Comparison of ENCODE assay signal across 9 cellular contexts in the genomic region with DNA sequence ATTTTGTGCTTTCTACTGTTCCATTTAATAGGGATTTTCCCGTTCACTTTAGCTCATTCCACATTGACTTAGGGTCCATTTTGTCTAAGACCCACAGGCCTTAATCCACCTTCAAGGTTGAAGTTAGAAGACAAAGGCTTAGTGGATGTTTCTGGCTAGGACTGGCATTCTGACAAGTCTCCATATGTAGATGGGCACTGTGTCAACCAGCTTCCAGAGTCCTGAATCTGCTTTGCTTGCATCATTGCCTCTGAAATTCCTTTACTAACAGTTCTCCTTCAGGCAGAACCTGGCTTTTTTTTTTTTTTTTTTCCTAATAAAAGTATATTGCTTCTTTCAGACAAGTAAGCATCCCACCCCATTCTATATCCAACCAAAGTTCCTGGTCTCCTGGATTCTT.
A peak's percentile ranks its signal among the peaks of the same experiment; 100 is the strongest.
DNase-seq lines count a peak whose midpoint lies in the region; ATAC-seq and TF ChIP-seq lines count a peak whose summit lies in the region.
"Had no signal": no experiment of that assay in that cellular context is flagged by ENCODE, and none has a peak within 500 bp of the region (broad histone marks: within the 10 kb centered on the region; RNA-seq: fewer than 3 reads in every experiment).

No MANE protein-coding gene starts in this region.

- peak overlapping the region; percentile 41 for H3K4me3 Mint-ChIP-seq in activated CD4-positive, alpha-beta T cell treated with anti-CD3 and anti-CD28 coated beads, Interleukin-2, amount 10 ng/mL, durations not matched to agents 24 days and 14 days

- H3K27ac Mint-ChIP-seq in activated CD4-positive, alpha-beta T cell treated with anti-CD3 and anti-CD28 coated beads, Interleukin-2, amount 10 ng/mL, durations not matched to agents 24 days and 14 days, result peak overlapping the region; percentile 78

- intact Hi-C loops in activated CD4-positive, alpha-beta T cell treated with anti-CD3 and anti-CD28 coated beads, Interleukin-2, amount 10 ng/mL, durations not matched to agents 24 days and 14 days (cut with micrococcal nuclease), result loop anchor here (2.0 to 5.0 kb wide), 4 partner anchors 27 to 63 kb away; no protein-coding TSS in a partner anchor
- intact Hi-C loops in stomach (cut with DNase I; ENCODE audit: low total_unique reads), result loop anchor here (10.0 kb wide), 1 partner anchor 93 kb away; no protein-coding TSS in a partner anchor

- no peak for DNase-seq in activated CD4-positive, alpha-beta T cell treated with anti-CD3 and anti-CD28 coated beads, Interleukin-2, amount 10 ng/mL, durations not matched to agents 24 days and 14 days
- no peak for DNase-seq in activated CD4-positive, alpha-beta T cell treated with anti-CD3 and anti-CD28 coated beads, Interleukin-2, amount 50 U/mL, for 4 hours
- DNase-seq in RPMI7951 (ENCODE audit: low read depth) (peak; percentile 64), fibroblast of mammary gland (ENCODE audit: low read depth) (peak; percentile 84), stomach (no peak)
- no peak for DNase-seq in stimulated activated CD8-positive, alpha-beta memory T cell treated with anti-CD3 and anti-CD28 coated beads, Interleukin-4, amount 100 ng/mL, for 48 hours

- no peak for TF ChIP-seq EP300 in stomach (IDR thresholded peaks at IDR 0.05)

- H3K27me3 Mint-ChIP-seq in activated CD4-positive, alpha-beta T cell treated with anti-CD3 and anti-CD28 coated beads, Interleukin-2, amount 10 ng/mL, durations not matched to agents 24 days and 14 days, result no peaks in the 10 kb centered on the region

- TF ChIP-seq POLR2A in stomach (IDR thresholded peaks at IDR 0.05), result no peak

- peak overlapping the region in 4 of 5 donors; percentile 45 to 69 (median 59) for H3K27ac ChIP-seq in stomach

- H3K4me1 Mint-ChIP-seq in activated CD4-positive, alpha-beta T cell treated with anti-CD3 and anti-CD28 coated beads, Interleukin-2, amount 10 ng/mL, durations not matched to agents 24 days and 14 days, result peaks cover 46% of the 10 kb centered on the region

- peaks cover 20 to 35% (median 29%) of the 10 kb centered on the region in 4 donors for H3K4me1 ChIP-seq in stomach

- no peaks in the 10 kb centered on the region for H3K9me3 Mint-ChIP-seq in activated CD4-positive, alpha-beta T cell treated with anti-CD3 and anti-CD28 coated beads, Interleukin-2, amount 10 ng/mL, durations not matched to agents 24 days and 14 days

- no peaks in the 10 kb centered on the region for H3K9me3 ChIP-seq in stomach
- H3K9me3 ChIP-seq: upper lobe of left lung had no signal

- 83 to 92% (median 86%) methylated on average over 1 of the region's 1 CpG for WGBS in stomach, 5 donors

- H3K36me3 ChIP-seq in stomach, result no peaks in the 10 kb centered on the region
- H3K36me3 ChIP-seq: upper lobe of left lung had no signal

- no peaks in the 10 kb centered on the region for H3K36me3 Mint-ChIP-seq in activated CD4-positive, alpha-beta T cell treated with anti-CD3 and anti-CD28 coated beads, Interleukin-2, amount 10 ng/mL, durations not matched to agents 24 days and 14 days (ENCODE audit: low read depth)

- H3K4me3 ChIP-seq in fibroblast of mammary gland (ENCODE audit: control insufficient read depth, low read depth, low read length) (no peak overlapping the region), stomach (no peak overlapping the region)
- H3K4me3 ChIP-seq: upper lobe of left lung had no signal

- no peaks in the 10 kb centered on the region for H3K27me3 ChIP-seq in stomach
- H3K27me3 ChIP-seq: upper lobe of left lung had no signal

- TF ChIP-seq CTCF in fibroblast of mammary gland (conservative IDR thresholded peaks at IDR 0.05; ENCODE audit: control insufficient read depth, insufficient read depth, low read depth, low read length) (no peak), stomach (IDR thresholded peaks at IDR 0.05) (no peak)

- no peak for ATAC-seq in HG03521 (IDR thresholded peaks at IDR 0.05; ENCODE audit: unreplicated experiment)
- no peak for ATAC-seq in GM21390 (IDR thresholded peaks at IDR 0.05; ENCODE audit: unreplicated experiment)

Comparison
In these comparisons a context has a peak if more than half of its experiments do, and no peak if none do; other contexts are left out.
1. DNase-seq: peak in RPMI7951 (single experiment) and fibroblast of mammary gland (single experiment); none in activated CD4-positive, alpha-beta T cell treated with anti-CD3 and anti-CD28 coated beads, Interleukin-2, amount 10 ng/mL, durations not matched to agents 24 days and 14 days (single experiment), activated CD4-positive, alpha-beta T cell treated with anti-CD3 and anti-CD28 coated beads, Interleukin-2, amount 50 U/mL, for 4 hours (0 of 2), stomach (single experiment) and stimulated activated CD8-positive, alpha-beta memory T cell treated with anti-CD3 and anti-CD28 coated beads, Interleukin-4, amount 100 ng/mL, for 48 hours (single experiment).